10 cellular contexts compared by ENCODE assay signal in genomic region chr2:118834901-118835738, GRCh38.
DNase-seq lines count a peak whose midpoint lies in the region; ATAC-seq and TF ChIP-seq lines count a peak whose summit lies in the region.
"Had no signal": no experiment of that assay in that cellular context is flagged by ENCODE, and none has a peak within 500 bp of the region (broad histone marks: within the 10 kb centered on the region; RNA-seq: fewer than 3 reads in every experiment).

No MANE protein-coding gene starts in this region.

- H3K36me3 ChIP-seq in tibial artery = no peaks in the 10 kb centered on the region
- H3K36me3 ChIP-seq: BLaER1 treated with 17β-estradiol and CSF1 and Interleukin-3, amounts not matched to agents 10 nM and 100 nM had no signal

- intact Hi-C loops in tibial artery (cut with DNase I; ENCODE audit: low total_unique reads) = no loop called here

- H3K4me1 Mint-ChIP-seq in activated T-cell treated with anti-CD3 and anti-CD28 coated beads, Interleukin-2, amount 50 U/mL, for 24 hours (ENCODE audit: low read depth) = peaks cover 18% of the 10 kb centered on the region
- H3K4me1 Mint-ChIP-seq in memory B cell = peaks cover 3% of the 10 kb centered on the region

- no peak overlapping the region for H3K27ac ChIP-seq in tibial artery
- H3K27ac ChIP-seq: BLaER1 treated with 17β-estradiol and CSF1 and Interleukin-3, amounts not matched to agents 10 nM and 100 nM had no signal

- H3K36me3 Mint-ChIP-seq in activated T-cell treated with anti-CD3 and anti-CD28 coated beads, Interleukin-2, amount 50 U/mL, for 24 hours (ENCODE audit: low read depth) = no peaks in the 10 kb centered on the region
- H3K36me3 Mint-ChIP-seq in memory B cell = no peaks in the 10 kb centered on the region

- peak overlapping the region; percentile 50 for H3K4me3 Mint-ChIP-seq in activated T-cell treated with anti-CD3 and anti-CD28 coated beads, Interleukin-2, amount 50 U/mL, for 24 hours
- peak overlapping the region; percentile 70 for H3K4me3 Mint-ChIP-seq in memory B cell

- DNase-seq in activated T-cell treated with anti-CD3 and anti-CD28 coated beads, Interleukin-2, amount 50 U/mL, for 24 hours = no peak
- no peak for DNase-seq in activated T-cell treated with anti-CD3 and anti-CD28 coated beads, Interleukin-2, amount 50 U/mL, for 1 hour
- DNase-seq in choroid plexus epithelial cell (ENCODE audit: low read depth) = no peak
- no peak for DNase-seq in memory B cell (ENCODE audit: low spot score in 2 of 2)
- no peak for DNase-seq in tibial artery
- no peak for DNase-seq in NCI-H1105 (lab: John Stamatoyannopoulos, UW)
- no peak for DNase-seq in inferior parietal cortex (ENCODE audit: extremely low spot score)
- no peak for DNase-seq in NCI-H187 (lab: John Stamatoyannopoulos, UW)
- DNase-seq: Karpas-422 had no signal

- no peak for TF ChIP-seq CTCF in choroid plexus epithelial cell (conservative IDR thresholded peaks at IDR 0.05; ENCODE audit: low read depth, low read length)
- TF ChIP-seq CTCF in tibial artery (IDR thresholded peaks at IDR 0.05) = no peak

- peaks cover 0 to 92% of the 10 kb centered on the region in 2 donors for H3K27me3 ChIP-seq in tibial artery

- H3K4me3 ChIP-seq in choroid plexus epithelial cell (ENCODE audit: low read depth, low read length) (peak overlapping the region; percentile 20), tibial artery (peak overlapping the region; percentile 39 to 54)
- H3K4me3 ChIP-seq: BLaER1 treated with 17β-estradiol and CSF1 and Interleukin-3, amounts not matched to agents 10 nM and 100 nM had no signal

- peaks cover 98% of the 10 kb centered on the region for H3K27me3 Mint-ChIP-seq in activated T-cell treated with anti-CD3 and anti-CD28 coated beads, Interleukin-2, amount 50 U/mL, for 24 hours
- peaks cover 33% of the 10 kb centered on the region for H3K27me3 Mint-ChIP-seq in memory B cell

- H3K9me3 ChIP-seq in tibial artery = no peaks in the 10 kb centered on the region

- no peak for ATAC-seq in memory B cell (ENCODE audit: low read depth)

- H3K9me3 Mint-ChIP-seq in activated T-cell treated with anti-CD3 and anti-CD28 coated beads, Interleukin-2, amount 50 U/mL, for 24 hours = no peaks in the 10 kb centered on the region
- H3K9me3 Mint-ChIP-seq in memory B cell = no peaks in the 10 kb centered on the region

- no peak overlapping the region for H3K27ac Mint-ChIP-seq in activated T-cell treated with anti-CD3 and anti-CD28 coated beads, Interleukin-2, amount 50 U/mL, for 24 hours
- no peak overlapping the region for H3K27ac Mint-ChIP-seq in memory B cell

- peaks cover 0 to 21% (median 17%) of the 10 kb centered on the region in 4 donors for H3K4me1 ChIP-seq in tibial artery
- H3K4me1 ChIP-seq: BLaER1 treated with 17β-estradiol and CSF1 and Interleukin-3, amounts not matched to agents 10 nM and 100 nM had no signal
